Comparison of ENCODE assay signal across 9 cellular contexts in the genomic region with DNA sequence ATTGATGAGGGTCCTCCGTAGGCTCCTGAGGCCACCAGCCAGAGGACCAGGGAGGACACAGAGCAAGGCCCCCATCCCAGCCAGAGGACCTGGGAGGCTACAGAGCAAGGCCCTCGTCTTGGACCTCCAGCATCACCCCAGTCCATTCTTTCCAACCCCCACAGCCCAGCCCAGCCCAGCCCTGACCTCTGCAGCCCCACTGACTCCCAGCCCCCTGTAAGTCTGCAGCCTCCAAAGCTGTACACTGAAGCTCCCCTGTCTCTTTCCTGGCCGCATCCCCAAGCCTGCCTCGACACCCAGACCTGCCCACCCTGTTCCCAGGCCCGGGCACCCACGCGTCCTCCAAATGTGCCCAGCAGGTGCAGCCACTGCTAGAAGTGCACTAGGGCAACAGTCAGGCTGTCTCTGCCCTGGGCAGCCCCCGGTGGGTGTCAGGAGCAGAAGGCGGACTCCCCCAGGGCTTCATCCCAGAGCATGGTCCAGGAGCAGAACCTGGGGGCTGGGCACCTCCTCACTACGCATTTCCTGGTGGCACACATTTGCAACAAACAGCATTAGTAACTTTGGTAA. TPM values are rescaled to one million over a fixed set of nuclear protein-coding genes. Genes with fewer than 3 reads are reported as not detected.
DNase-seq lines count a peak whose midpoint lies in the region; ATAC-seq, FAIRE-seq and TF ChIP-seq lines count a peak whose summit lies in the region.
"Had no signal": no experiment of that assay in that cellular context is flagged by ENCODE, and none has a peak within 500 bp of the region (broad histone marks: within the 10 kb centered on the region; RNA-seq: fewer than 3 reads in every experiment).

No MANE protein-coding gene starts in this region.

- H3K36me3 ChIP-seq in CD4-positive, alpha-beta memory T cell (ENCODE audit: insufficient read depth, low read length): no peaks in the 10 kb centered on the region
- H3K36me3 ChIP-seq in RWPE2 (ENCODE audit: low read depth) (no peaks in the 10 kb centered on the region), esophagus muscularis mucosa (peaks cover 0 to 6% (median 1%) of the 10 kb centered on the region in 4 donors), pancreas (no peaks in the 10 kb centered on the region)

- H3K4me1 ChIP-seq in CD4-positive, alpha-beta memory T cell (ENCODE audit: insufficient read depth, low read length): peaks cover 14% of the 10 kb centered on the region
- peaks cover 26% of the 10 kb centered on the region for H3K4me1 ChIP-seq in RWPE2 (ENCODE audit: insufficient read depth, poor library complexity, severe bottlenecking)
- peaks cover 46 to 65% (median 55%) of the 10 kb centered on the region in 4 donors for H3K4me1 ChIP-seq in esophagus muscularis mucosa
- peaks cover 8 to 20% (median 11%) of the 10 kb centered on the region in 3 donors for H3K4me1 ChIP-seq in pancreas

- H3K9me3 Mint-ChIP-seq in CD4-positive, alpha-beta memory T cell: no peaks in the 10 kb centered on the region

- H3K4me1 Mint-ChIP-seq in CD4-positive, alpha-beta memory T cell: peaks cover 4 to 21% (median 11%) of the 10 kb centered on the region in 4 donors

- CTCF ChIA-PET in CD4-positive, alpha-beta memory T cell (lab: Charles Lee; ENCODE audit: partially characterized antibody): interaction anchor here (1.4 to 1.9 kb wide), 3 partner anchors 25 to 224 kb away, joined by 4 to 9 read pairs (median 5); no protein-coding TSS in a partner anchor

- no peak for ATAC-seq in RWPE2 (ENCODE audit: low read depth)
- no peak for ATAC-seq in pancreas
- ATAC-seq in HG02763 (IDR thresholded peaks at IDR 0.05; ENCODE audit: unreplicated experiment): no peak

- no peak for TF ChIP-seq CTCF in RWPE2 (IDR thresholded peaks at IDR 0.05; ENCODE audit: poor library complexity, severe bottlenecking)
- no peak for TF ChIP-seq CTCF in esophagus muscularis mucosa (IDR thresholded peaks at IDR 0.05)
- TF ChIP-seq CTCF in pancreas (IDR thresholded peaks at IDR 0.05): no peak

- intact Hi-C loops in CD4-positive, alpha-beta memory T cell (cut with micrococcal nuclease): no loop called here
- intact Hi-C loops in esophagus muscularis mucosa (cut with DNase I): no loop called here
- intact Hi-C loops in pancreas (cut with DNase I): no loop called here

- H3K27me3 Mint-ChIP-seq in CD4-positive, alpha-beta memory T cell: peaks cover 0 to under 1% of the 10 kb centered on the region in 2 donors

- no peak overlapping the region for H3K4me3 ChIP-seq in CD4-positive, alpha-beta memory T cell (ENCODE audit: low read length in 2 of 2)
- H3K4me3 ChIP-seq in RWPE2 (ENCODE audit: severe bottlenecking): peak overlapping the region; percentile 90
- peak overlapping the region; percentile 68 to 93 (median 82) for H3K4me3 ChIP-seq in esophagus muscularis mucosa
- peak overlapping the region in 3 of 4 donors; percentile 55 to 81 (median 68) for H3K4me3 ChIP-seq in pancreas

- H3K27me3 ChIP-seq in CD4-positive, alpha-beta memory T cell (ENCODE audit: insufficient read depth, low read length): no peaks in the 10 kb centered on the region
- H3K27me3 ChIP-seq in RWPE2 (ENCODE audit: insufficient read depth, poor library complexity, severe bottlenecking) (no peaks in the 10 kb centered on the region), esophagus muscularis mucosa (no peaks in the 10 kb centered on the region), pancreas (no peaks in the 10 kb centered on the region)

- H3K27ac Mint-ChIP-seq in CD4-positive, alpha-beta memory T cell: peak overlapping the region in 4 of 7 donors; percentile 53 to 60 (median 58)

- TF ChIP-seq POLR2A in esophagus muscularis mucosa (IDR thresholded peaks at IDR 0.05; ENCODE audit: low read depth) (no peak), GM12892 (IDR thresholded peaks at IDR 0.05; ENCODE audit: low read depth, low read length) (no peak)

- no peak overlapping the region for H3K27ac ChIP-seq in CD4-positive, alpha-beta memory T cell (ENCODE audit: low read depth, low read length)
- peak overlapping the region; percentile 98 for H3K27ac ChIP-seq in RWPE2 (ENCODE audit: poor library complexity, severe bottlenecking)
- peak overlapping the region; percentile 70 to 92 (median 80) for H3K27ac ChIP-seq in esophagus muscularis mucosa (replicated peaks in 1 of 4)
- H3K27ac ChIP-seq in pancreas: peak overlapping the region in 3 of 4 donors; percentile 66 to 78 (median 76)

- POLR2A ChIA-PET in CD4-positive, alpha-beta memory T cell (lab: Charles Lee; ENCODE audit: partially characterized antibody): interaction anchor here (1.6 to 2.0 kb wide), 3 partner anchors 19 to 28 kb away, joined by 3 to 14 read pairs (median 5); a partner anchor contains a TSS

- TF ChIP-seq EP300 in esophagus muscularis mucosa (IDR thresholded peaks at IDR 0.05): no peak

- peak overlapping the region in 7 of 8 donors; percentile 34 to 85 (median 78) for H3K4me3 Mint-ChIP-seq in CD4-positive, alpha-beta memory T cell

- 79% methylated on average over 10 of the region's 10 CpGs for WGBS in esophagus muscularis mucosa
- WGBS in pancreas, 2 donors: 42 to 52% methylated on average over 10 of the region's 10 CpGs

- no peaks in the 10 kb centered on the region for H3K9me3 ChIP-seq in CD4-positive, alpha-beta memory T cell (ENCODE audit: control insufficient read depth in 1 of 2, low read length in 2 of 2)
- H3K9me3 ChIP-seq in RWPE2 (ENCODE audit: severe bottlenecking) (no peaks in the 10 kb centered on the region), esophagus muscularis mucosa (no peaks in the 10 kb centered on the region), pancreas (no peaks in the 10 kb centered on the region)

- FAIRE-seq in pancreas (lab: Jason Lieb, UNC) (no peak), GM12892 (lab: Jason Lieb, UNC) (no peak)

- DNase-seq in CD4-positive, alpha-beta memory T cell: no peak
- DNase-seq in RWPE2 (ENCODE audit: low spot score): peak; percentile 55
- no peak for DNase-seq in esophagus muscularis mucosa (ENCODE audit: extremely low spot score)
- DNase-seq in pancreas: peak in 1 of 6 donors; percentile 34
- no peak for DNase-seq in GM12892 (ENCODE audit: insufficient read length)
- no peak for DNase-seq in HCEC 1CT
- DNase-seq in globus pallidus (ENCODE audit: low spot score): no peak
- DNase-seq: dermis blood vessel endothelial cell had no signal

- no peaks in the 10 kb centered on the region for H3K36me3 Mint-ChIP-seq in CD4-positive, alpha-beta memory T cell

RNA-seq across cellular contexts. Expression of a gene that starts 2.1 kb away (rescaled TPM):
- 10 to 100 TPM; 43.7 to 44.6 TPM for total RNA-seq in CD4-positive, alpha-beta memory T cell
- polyA plus RNA-seq in CD4-positive, alpha-beta memory T cell: 1 to 10 TPM in 1 of 2 donors, under 1 TPM in 1; 0.19 to 1.9 TPM
- total RNA-seq in esophagus muscularis mucosa (100 to 1,000 TPM in 2 of 4 donors, 10 to 100 TPM in 2; 66.9 to 141 (median 114) TPM), pancreas (10 to 100 TPM; 30.6 to 54.0 (median 48.3) TPM)
- polyA plus RNA-seq in pancreas: 100 to 1,000 TPM in 1 of 2 donors, 10 to 100 TPM in 1; 80.5 to 103 TPM
- 5.8 TPM for polyA plus RNA-seq in GM12892 (2012; ENCODE audit: missing spikeins)

RNA-seq across cellular contexts. Expression of a gene that starts 11.2 kb away (rescaled TPM):
- total RNA-seq in CD4-positive, alpha-beta memory T cell: under 1 TPM in 1 of 2 experiments, not detected in 1; 0.35 TPM
- under 1 TPM in 1 of 2 donors, not detected in 1; 0.57 TPM for polyA plus RNA-seq in CD4-positive, alpha-beta memory T cell
- total RNA-seq in esophagus muscularis mucosa (100 to 1,000 TPM in 2 of 4 donors, 10 to 100 TPM in 2; 68.5 to 129 (median 87.2) TPM), pancreas (10 to 100 TPM in 3 of 6 donors, 1 to 10 TPM in 3; 1.6 to 35.8 (median 7.6) TPM)
- 10 to 100 TPM; 16.8 to 17.6 TPM for polyA plus RNA-seq in pancreas
- polyA plus RNA-seq in GM12892 (2012; ENCODE audit: missing spikeins): 1.5 TPM

RNA-seq across cellular contexts. Expression of a gene that starts 16.0 kb away (rescaled TPM):
- 1 to 10 TPM; 1.5 TPM for total RNA-seq in CD4-positive, alpha-beta memory T cell
- under 1 TPM in 1 of 2 donors, not detected in 1; 0.47 TPM for polyA plus RNA-seq in CD4-positive, alpha-beta memory T cell
- total RNA-seq in esophagus muscularis mucosa (under 1 TPM in 2 of 4 donors, not detected in 2; 0.17 to 0.32 TPM), pancreas (under 1 TPM; 0.04 to 0.41 (median 0.08) TPM)
- polyA plus RNA-seq in pancreas: under 1 TPM; 0.21 to 0.34 TPM
- 0.17 TPM for polyA plus RNA-seq in GM12892 (2012; ENCODE audit: missing spikeins)

RNA-seq across cellular contexts. Expression of a gene that starts 22.5 kb away (rescaled TPM):
- total RNA-seq in CD4-positive, alpha-beta memory T cell: 10 to 100 TPM; 25.0 to 28.3 TPM
- polyA plus RNA-seq in CD4-positive, alpha-beta memory T cell: 10 to 100 TPM; 15.4 to 26.8 TPM
- total RNA-seq in esophagus muscularis mucosa: 10 to 100 TPM; 15.4 to 44.9 (median 31.5) TPM
- 10 to 100 TPM in 5 of 6 donors, 1 to 10 TPM in 1; 8.0 to 14.8 (median 10.7) TPM for total RNA-seq in pancreas
- 10 to 100 TPM; 11.3 to 22.0 TPM for polyA plus RNA-seq in pancreas
- polyA plus RNA-seq in GM12892 (2012; ENCODE audit: missing spikeins): 2.1 TPM

RNA-seq across cellular contexts. Expression of a gene that starts 22.7 kb away (rescaled TPM):
- total RNA-seq in CD4-positive, alpha-beta memory T cell: 100 to 1,000 TPM; 163 to 173 TPM
- polyA plus RNA-seq in CD4-positive, alpha-beta memory T cell: 10 to 100 TPM; 68.3 to 71.3 TPM
- 100 to 1,000 TPM in 1 of 4 donors, 10 to 100 TPM in 3; 75.9 to 121 (median 87.8) TPM for total RNA-seq in esophagus muscularis mucosa
- total RNA-seq in pancreas: 10 to 100 TPM; 33.4 to 60.5 (median 56.8) TPM
- polyA plus RNA-seq in pancreas: 100 to 1,000 TPM; 268 to 311 TPM
- 53.6 TPM for polyA plus RNA-seq in GM12892 (2012; ENCODE audit: missing spikeins)

Comparison
In these comparisons a context has a peak if more than half of its experiments do, and no peak if none do; other contexts are left out.
1. H3K4me3 ChIP-seq: peak in RWPE2 (single experiment), esophagus muscularis mucosa (4 of 4) and pancreas (3 of 4); none in CD4-positive, alpha-beta memory T cell (0 of 2).